Comparison of ENCODE assay signal across 8 cellular contexts in genomic region chr19:9934132-9934950, GRCh38. TPM values are rescaled to one million over a fixed set of nuclear protein-coding genes. Genes with fewer than 3 reads are reported as not detected.
A peak's percentile ranks its signal among the peaks of the same experiment; 100 is the strongest.
DNase-seq lines count a peak whose midpoint lies in the region; ATAC-seq, FAIRE-seq and TF ChIP-seq lines count a peak whose summit lies in the region.

No MANE protein-coding gene starts in this region.

- H3K9me3 Mint-ChIP-seq in activated T-cell treated with anti-CD3 and anti-CD28 coated beads, Interleukin-2, amount 50 U/mL, for 4 hours: no peaks in the 10 kb centered on the region
- no peaks in the 10 kb centered on the region for H3K9me3 Mint-ChIP-seq in natural killer cell treated with Interleukin-12 subunit alpha and Interleukin-12 subunit beta and Interleukin-15 and Interleukin-18, amount 100 ng/mL, for 72 hours

- no peaks in the 10 kb centered on the region for H3K36me3 Mint-ChIP-seq in activated T-cell treated with anti-CD3 and anti-CD28 coated beads, Interleukin-2, amount 50 U/mL, for 4 hours (ENCODE audit: insufficient read depth)
- H3K36me3 Mint-ChIP-seq in natural killer cell treated with Interleukin-12 subunit alpha and Interleukin-12 subunit beta and Interleukin-15 and Interleukin-18, amount 100 ng/mL, for 72 hours: no peaks in the 10 kb centered on the region

- TF ChIP-seq POLR2A in H54 (IDR thresholded peaks at IDR 0.05; ENCODE audit: low read depth, low read length): no peak
- TF ChIP-seq POLR2A in Peyer's patch (IDR thresholded peaks at IDR 0.05): no peak

- DNase-seq in BJ (ENCODE audit: low read depth): no peak
- DNase-seq in H54 (ENCODE audit: insufficient read length, low spot score): peak; percentile 85
- DNase-seq in Peyer's patch: peak; percentile 60 to 82 (median 78)
- peak; percentile 82 for DNase-seq in activated T-cell treated with anti-CD3 and anti-CD28 coated beads, Interleukin-2, amount 50 U/mL, for 4 hours
- peak; percentile 29 for DNase-seq in fibroblast of gingiva (ENCODE audit: low read depth)
- peak; percentile 84 for DNase-seq in natural killer cell treated with Interleukin-12 subunit alpha and Interleukin-12 subunit beta and Interleukin-15 and Interleukin-18, amount 100 ng/mL, for 72 hours (ENCODE audit: low spot score)
- DNase-seq in stimulated activated naive CD4-positive, alpha-beta T cell (lab: John Stamatoyannopoulos, UW): peak; percentile 47 to 82 (median 76)

- H3K27me3 ChIP-seq in BJ (ENCODE audit: control insufficient read depth, insufficient read depth, low read length) (peaks cover 18% of the 10 kb centered on the region), Peyer's patch (peaks cover 0 to 18% of the 10 kb centered on the region in 2 donors)

- H3K4me3 ChIP-seq in BJ (ENCODE audit: low read depth, low read length): no peak overlapping the region
- no peak overlapping the region for H3K4me3 ChIP-seq in Peyer's patch

- H3K9me3 ChIP-seq in Peyer's patch: peaks cover 0 to 3% (median 0%) of the 10 kb centered on the region in 4 donors

- FAIRE-seq in H54 (lab: Jason Lieb, UNC): no peak

- TF ChIP-seq CTCF in BJ (IDR thresholded peaks at IDR 0.05; ENCODE audit: insufficient read depth, low read depth, low read length) (peak; percentile 98), Peyer's patch (IDR thresholded peaks at IDR 0.05) (peak; percentile 40 to 88 (median 80))

- POLR2A ChIA-PET in BJ (lab: Charles Lee): no interaction called here

- ATAC-seq in activated T-cell treated with anti-CD3 and anti-CD28 coated beads, Interleukin-2, amount 50 U/mL, for 4 hours: peak; percentile 67 to 77
- ATAC-seq in natural killer cell treated with Interleukin-12 subunit alpha and Interleukin-12 subunit beta and Interleukin-15 and Interleukin-18, amount 100 ng/mL, for 72 hours: peak; percentile 83 to 92
- no peak for ATAC-seq in HG03108 (IDR thresholded peaks at IDR 0.05; ENCODE audit: unreplicated experiment)

- no peak overlapping the region for H3K27ac Mint-ChIP-seq in natural killer cell treated with Interleukin-12 subunit alpha and Interleukin-12 subunit beta and Interleukin-15 and Interleukin-18, amount 100 ng/mL, for 72 hours

- peaks cover 23% of the 10 kb centered on the region for H3K4me1 Mint-ChIP-seq in activated T-cell treated with anti-CD3 and anti-CD28 coated beads, Interleukin-2, amount 50 U/mL, for 4 hours (ENCODE audit: low read depth)
- H3K4me1 Mint-ChIP-seq in natural killer cell treated with Interleukin-12 subunit alpha and Interleukin-12 subunit beta and Interleukin-15 and Interleukin-18, amount 100 ng/mL, for 72 hours (ENCODE audit: low read depth in 2 of 2): peaks cover 15 to 22% of the 10 kb centered on the region in 2 donors

- H3K4me3 Mint-ChIP-seq in activated T-cell treated with anti-CD3 and anti-CD28 coated beads, Interleukin-2, amount 50 U/mL, for 4 hours: no peak overlapping the region
- no peak overlapping the region for H3K4me3 Mint-ChIP-seq in natural killer cell treated with Interleukin-12 subunit alpha and Interleukin-12 subunit beta and Interleukin-15 and Interleukin-18, amount 100 ng/mL, for 72 hours

- H3K4me1 ChIP-seq in Peyer's patch: peaks cover 0 to 16% (median 6%) of the 10 kb centered on the region in 4 donors

- H3K27me3 Mint-ChIP-seq in activated T-cell treated with anti-CD3 and anti-CD28 coated beads, Interleukin-2, amount 50 U/mL, for 4 hours (ENCODE audit: low read depth): peaks cover 54% of the 10 kb centered on the region
- peaks cover 28 to 35% of the 10 kb centered on the region in 2 donors for H3K27me3 Mint-ChIP-seq in natural killer cell treated with Interleukin-12 subunit alpha and Interleukin-12 subunit beta and Interleukin-15 and Interleukin-18, amount 100 ng/mL, for 72 hours

- H3K27ac ChIP-seq in Peyer's patch: no peak overlapping the region

- H3K36me3 ChIP-seq in BJ (ENCODE audit: control insufficient read depth, insufficient read depth, low read length) (no peaks in the 10 kb centered on the region), Peyer's patch (no peaks in the 10 kb centered on the region)

- CTCF ChIA-PET in BJ (lab: Yijun Ruan, JAX): interaction anchor here (0.8 to 5.9 kb wide), 5 partner anchors 66 to 93 kb away, joined by 3 to 55 read pairs (median 5); no protein-coding TSS in a partner anchor

RNA-seq across cellular contexts. Expression of gene OLFM2, which starts 2.0 kb away (rescaled TPM):
- polyA plus RNA-seq in BJ (2011; rRNA removed): 35.3 and 88.3 TPM in 2 replicates
- polyA minus RNA-seq in BJ (2011; rRNA and poly(A)+ RNA removed): 44.0 and 46.7 TPM in 2 replicates
- total RNA-seq in Peyer's patch: 1 to 10 TPM in 3 of 4 donors, not detected in 1; 1.1 to 5.3 (median 2.1) TPM
- total RNA-seq in activated T-cell treated with anti-CD3 and anti-CD28 coated beads, Interleukin-2, amount 50 U/mL, for 4 hours: under 1 TPM; 0.11 to 0.56 (median 0.24) TPM
- total RNA-seq in natural killer cell treated with Interleukin-12 subunit alpha and Interleukin-12 subunit beta and Interleukin-15 and Interleukin-18, amount 100 ng/mL, for 72 hours: not detected
